Comparison of ENCODE assay signal across 2 cellular contexts in genomic region chr10:69567920-69568319, GRCh38.
TF ChIP-seq lines count a peak whose summit lies in the region.

No MANE protein-coding gene starts in this region.

TF ChIP-seq in IMR-90, 13 proteins besides CTCF, POLR2A, EP300 and RAD21:
- TF ChIP-seq MXI1 (IDR thresholded peaks at IDR 0.05; ENCODE audit: borderline replicate concordance, low read depth, low read length) = no peak
- TF ChIP-seq RCOR1 (IDR thresholded peaks at IDR 0.05; ENCODE audit: insufficient replicate concordance, low read length) = no peak
- TF ChIP-seq NFE2L2 (IDR thresholded peaks at IDR 0.05; ENCODE audit: low read depth, low read length) = no peak
- TF ChIP-seq FOS (IDR thresholded peaks at IDR 0.05; ENCODE audit: low read depth, low read length) = no peak
- no peak for TF ChIP-seq MAFK (IDR thresholded peaks at IDR 0.05; ENCODE audit: low read depth, low read length)
- no peak for TF ChIP-seq MAZ (IDR thresholded peaks at IDR 0.05; ENCODE audit: borderline replicate concordance, low read depth, low read length)
- TF ChIP-seq RFX5 (IDR thresholded peaks at IDR 0.05; ENCODE audit: low read depth, low read length) = no peak
- TF ChIP-seq CHD1 (IDR thresholded peaks at IDR 0.05; ENCODE audit: low read depth, low read length) = no peak
- TF ChIP-seq ELK1 (IDR thresholded peaks at IDR 0.05; ENCODE audit: borderline replicate concordance, low read depth, low read length) = no peak
- no peak for TF ChIP-seq CEBPB (IDR thresholded peaks at IDR 0.05; ENCODE audit: low read depth, low read length)
- TF ChIP-seq USF2 (IDR thresholded peaks at IDR 0.05; ENCODE audit: low read depth, low read length) = no peak
- TF ChIP-seq SMC3 (IDR thresholded peaks at IDR 0.05; ENCODE audit: low read depth, low read length) = no peak

TF ChIP-seq in HepG2, 621 proteins besides CTCF, POLR2A, EP300 and RAD21:
- no peak for TF ChIP-seq ZNF788 (CRISPR knock-in tag; IDR thresholded peaks at IDR 0.05; ENCODE audit: borderline replicate concordance)
- TF ChIP-seq RCOR2 (CRISPR knock-in tag; IDR thresholded peaks at IDR 0.05) = no peak
- TF ChIP-seq HOXA3 (CRISPR knock-in tag; IDR thresholded peaks at IDR 0.05) = 0 out of 2 replicates have a peak, but pooled peaks have one; percentile 20
- TF ChIP-seq ATF3 (CRISPR knock-in tag; IDR thresholded peaks at IDR 0.05) = no peak
- no peak for TF ChIP-seq RFXAP (CRISPR knock-in tag; IDR thresholded peaks at IDR 0.05; ENCODE audit: borderline replicate concordance)
- no peak for TF ChIP-seq PHF5A (CRISPR knock-in tag; IDR thresholded peaks at IDR 0.05; ENCODE audit: low read depth, unreplicated experiment)
- no peak for TF ChIP-seq SIN3B (IDR thresholded peaks at IDR 0.05; ENCODE audit: low read length)
- no peak for TF ChIP-seq CHD2 (IDR thresholded peaks at IDR 0.05; ENCODE audit: low read depth, low read length)
- TF ChIP-seq ZNF891 (CRISPR knock-in tag; IDR thresholded peaks at IDR 0.05) = no peak
- no peak for TF ChIP-seq ZNF713 (CRISPR knock-in tag; IDR thresholded peaks at IDR 0.05)
- TF ChIP-seq ZNF777 (CRISPR knock-in tag; IDR thresholded peaks at IDR 0.05) = 0 out of 2 replicates have a peak, but pooled peaks have one; percentile 30
- no peak for TF ChIP-seq HMGA1 (CRISPR knock-in tag; conservative IDR thresholded peaks at IDR 0.05)
- 0 out of 2 replicates have a peak, but pooled peaks have one; percentile 26 for TF ChIP-seq TGIF2 (CRISPR knock-in tag; IDR thresholded peaks at IDR 0.05)
- no peak for TF ChIP-seq GRHL1 (CRISPR knock-in tag; conservative IDR thresholded peaks at IDR 0.05)
- no peak for TF ChIP-seq RAD51 (IDR thresholded peaks at IDR 0.05; ENCODE audit: borderline replicate concordance)
- no peak for TF ChIP-seq RFX5 (IDR thresholded peaks at IDR 0.05; ENCODE audit: low read depth, low read length)
- TF ChIP-seq ZNF543 (CRISPR knock-in tag; IDR thresholded peaks at IDR 0.05) = no peak
- TF ChIP-seq REST (IDR thresholded peaks at IDR 0.05; ENCODE audit: borderline replicate concordance in 1 of 2, low read depth in 1 of 2, low read length in 2 of 2) = peak; percentile 90 to 95
- TF ChIP-seq EEA1 (CRISPR knock-in tag; IDR thresholded peaks at IDR 0.05; ENCODE audit: borderline replicate concordance) = no peak
- no peak for TF ChIP-seq PAX8 (CRISPR knock-in tag; IDR thresholded peaks at IDR 0.05; ENCODE audit: borderline replicate concordance)
- TF ChIP-seq IRF1 (CRISPR knock-in tag; IDR thresholded peaks at IDR 0.05; ENCODE audit: low read depth) = no peak
- no peak for TF ChIP-seq U2AF1 (optimal IDR thresholded peaks at IDR 0.05; ENCODE audit: low read depth, low read length)
- no peak for TF ChIP-seq MEIS1 (CRISPR knock-in tag; IDR thresholded peaks at IDR 0.05; ENCODE audit: borderline replicate concordance)
- TF ChIP-seq KLF16 (CRISPR knock-in tag; IDR thresholded peaks at IDR 0.05) = 0 out of 4 replicates have a peak, but pooled peaks of 1 of the 2 experiments have one; percentile 40
- 0 out of 2 replicates have a peak, but pooled peaks have one; percentile 34 for TF ChIP-seq ZNF138 (CRISPR knock-in tag; IDR thresholded peaks at IDR 0.05; ENCODE audit: low read depth)
- TF ChIP-seq CSRNP1 (CRISPR knock-in tag; IDR thresholded peaks at IDR 0.05) = no peak
- TF ChIP-seq ZNF768 (CRISPR knock-in tag; IDR thresholded peaks at IDR 0.05) = peak; percentile 13; the same call in 1 of the 2 replicates
- no peak for TF ChIP-seq MAZ (IDR thresholded peaks at IDR 0.05; ENCODE audit: borderline replicate concordance, low read depth, low read length)
- 0 out of 2 replicates have a peak, but pooled peaks have one; percentile 20 for TF ChIP-seq MAZ (CRISPR knock-in tag; IDR thresholded peaks at IDR 0.05; ENCODE audit: low read depth)
- TF ChIP-seq MXD3 (CRISPR knock-in tag; IDR thresholded peaks at IDR 0.05) = peak; percentile 36; the same call in 1 of the 2 replicates
- no peak for TF ChIP-seq ZNF609 (CRISPR knock-in tag; IDR thresholded peaks at IDR 0.05; ENCODE audit: borderline replicate concordance)
- TF ChIP-seq FOSL2 (CRISPR knock-in tag; IDR thresholded peaks at IDR 0.05) = no peak
- no peak for TF ChIP-seq E2F2 (CRISPR knock-in tag; IDR thresholded peaks at IDR 0.05; ENCODE audit: borderline replicate concordance)
- no peak for TF ChIP-seq HNRNPL (IDR thresholded peaks at IDR 0.05; ENCODE audit: low read depth, low read length)
- TF ChIP-seq MIER2 (CRISPR knock-in tag; IDR thresholded peaks at IDR 0.05) = peak; percentile 94
- peak; percentile 49 for TF ChIP-seq SALL1 (CRISPR knock-in tag; IDR thresholded peaks at IDR 0.05)
- TF ChIP-seq ATF7 (IDR thresholded peaks at IDR 0.05) = no peak
- no peak for TF ChIP-seq ATF7 (CRISPR knock-in tag; IDR thresholded peaks at IDR 0.05)
